Comparison of ENCODE assay signal across 8 cellular contexts in genomic region chr17:44220211-44221071, GRCh38. TPM values are rescaled to one million over a fixed set of nuclear protein-coding genes. Genes with fewer than 3 reads are reported as not detected.
DNase-seq lines count a peak whose midpoint lies in the region; ATAC-seq and TF ChIP-seq lines count a peak whose summit lies in the region.

No MANE protein-coding gene starts in this region.

- no peak for TF ChIP-seq POLR2A in Peyer's patch (IDR thresholded peaks at IDR 0.05)

- H3K4me1 ChIP-seq in Peyer's patch = peaks cover 0 to 43% (median 24%) of the 10 kb centered on the region in 4 donors

- peak overlapping the region; percentile 85 to 94 for H3K27ac Mint-ChIP-seq in activated naive CD4-positive, alpha-beta T cell treated with anti-CD3 and anti-CD28 coated beads, Interleukin-2, amount 50 U/mL, for 72 hours
- H3K27ac Mint-ChIP-seq in osteocyte (ENCODE audit: unreplicated experiment) = peak overlapping the region; percentile 97

- no peaks in the 10 kb centered on the region for H3K9me3 ChIP-seq in Peyer's patch

- CTCF ChIA-PET in HEK293T (lab: Yijun Ruan, JAX) = interaction anchor here (0.8 to 1.5 kb wide), 3 partner anchors 107 to 111 kb away, joined by 3 to 5 read pairs (median 3); no protein-coding TSS in a partner anchor

- H3K4me3 Mint-ChIP-seq in osteocyte (ENCODE audit: unreplicated experiment) = peak overlapping the region; percentile 92

- no peaks in the 10 kb centered on the region for H3K9me3 Mint-ChIP-seq in activated naive CD4-positive, alpha-beta T cell treated with anti-CD3 and anti-CD28 coated beads, Interleukin-2, amount 50 U/mL, for 72 hours
- no peaks in the 10 kb centered on the region for H3K9me3 Mint-ChIP-seq in osteocyte (ENCODE audit: unreplicated experiment)

- peak; percentile 5 to 23 for ATAC-seq in activated naive CD4-positive, alpha-beta T cell treated with anti-CD3 and anti-CD28 coated beads, Interleukin-2, amount 50 U/mL, for 72 hours
- no peak for ATAC-seq in GM21515 (IDR thresholded peaks at IDR 0.05; ENCODE audit: unreplicated experiment)
- ATAC-seq in GM18519 (IDR thresholded peaks at IDR 0.05; ENCODE audit: low FRiP score, unreplicated experiment) = no peak

- H3K27me3 ChIP-seq in Peyer's patch = no peaks in the 10 kb centered on the region

- H3K27me3 Mint-ChIP-seq in osteocyte (ENCODE audit: unreplicated experiment) = no peaks in the 10 kb centered on the region

- H3K4me1 Mint-ChIP-seq in osteocyte (ENCODE audit: unreplicated experiment) = peaks cover 30% of the 10 kb centered on the region

- DNase-seq in COLO668 (lab: John Stamatoyannopoulos, UW; ENCODE audit: unreplicated experiment) = peak; percentile 65
- DNase-seq in HEK293T (ENCODE audit: extremely low spot score) = peak; percentile 46
- peak; percentile 52 to 75 (median 74) for DNase-seq in Peyer's patch
- DNase-seq in activated naive CD4-positive, alpha-beta T cell treated with anti-CD3 and anti-CD28 coated beads, Interleukin-2, amount 50 U/mL, for 72 hours (ENCODE audit: low spot score in 2 of 2) = peak; percentile 52 to 68
- DNase-seq in glomerular visceral epithelial cell (ENCODE audit: extremely low spot score) = peak; percentile 38
- no peak for DNase-seq in osteocyte (ENCODE audit: extremely low spot score, unreplicated experiment)

- H3K36me3 Mint-ChIP-seq in activated naive CD4-positive, alpha-beta T cell treated with anti-CD3 and anti-CD28 coated beads, Interleukin-2, amount 50 U/mL, for 72 hours = peaks cover 24% of the 10 kb centered on the region in 2 donors
- H3K36me3 Mint-ChIP-seq in osteocyte (ENCODE audit: unreplicated experiment) = peaks cover 8% of the 10 kb centered on the region

- peak overlapping the region; percentile 99 to 100 (median 100) for H3K27ac ChIP-seq in Peyer's patch

- POLR2A ChIA-PET in HEK293T (lab: Yijun Ruan, JAX) = interaction anchor here (0.6 to 5.1 kb wide), 16 partner anchors 9 to 469 kb away, joined by 3 to 27 read pairs (median 4); partner anchors contain the start of genes ATXN7L3, CCDC43, FAM171A2 and GRN

- TF ChIP-seq CTCF in Peyer's patch (IDR thresholded peaks at IDR 0.05) (no peak), osteocyte (IDR thresholded peaks at IDR 0.05) (peak; percentile 6)

- peak overlapping the region; percentile 90 to 99 (median 96) for H3K4me3 ChIP-seq in Peyer's patch

- H3K36me3 ChIP-seq in Peyer's patch = peaks cover 0 to 19% (median 0%) of the 10 kb centered on the region in 3 donors

TF ChIP-seq in HEK293T, 16 proteins besides CTCF, POLR2A, EP300 and RAD21:
- TF ChIP-seq L3MBTL2 (conservative IDR thresholded peaks at IDR 0.05) (no peak; the same call in 1 of the 2 replicates), CTBP1 (IDR thresholded peaks at IDR 0.05; ENCODE audit: borderline replicate concordance) (no peak), BHLHE40 (IDR thresholded peaks at IDR 0.05; ENCODE audit: borderline replicate concordance) (no peak), TARDBP (IDR thresholded peaks at IDR 0.05) (no peak), FOXK2 (IDR thresholded peaks at IDR 0.05) (no peak), NFRKB (IDR thresholded peaks at IDR 0.05) (no peak), LEF1 (IDR thresholded peaks at IDR 0.05; ENCODE audit: borderline replicate concordance) (no peak), ELF4 (IDR thresholded peaks at IDR 0.05) (no peak), SUZ12 (IDR thresholded peaks at IDR 0.05) (no peak), HDGF (IDR thresholded peaks at IDR 0.05; ENCODE audit: borderline replicate concordance) (no peak), FOXA1 (IDR thresholded peaks at IDR 0.05) (no peak), PKNOX1 (IDR thresholded peaks at IDR 0.05) (no peak), ARNT (IDR thresholded peaks at IDR 0.05) (no peak), SP1 (IDR thresholded peaks at IDR 0.05) (no peak), FOXM1 (IDR thresholded peaks at IDR 0.05; ENCODE audit: borderline replicate concordance) (no peak), ZNF384 (IDR thresholded peaks at IDR 0.05) (no peak)

RNA-seq across cellular contexts. Expression of gene UBTF, which starts 1.0 kb away (rescaled TPM):
- 100 to 1,000 TPM in 1 of 4 donors, 10 to 100 TPM in 3; 58.4 to 167 (median 77.7) TPM for total RNA-seq in Peyer's patch
- 100 to 1,000 TPM; 112 to 134 TPM for total RNA-seq in activated naive CD4-positive, alpha-beta T cell treated with anti-CD3 and anti-CD28 coated beads, Interleukin-2, amount 50 U/mL, for 72 hours
- total RNA-seq in osteocyte = 96.9 and 99.0 TPM in 2 replicates

RNA-seq across cellular contexts. Expression of gene ATXN7L3, which starts 20.8 kb away (rescaled TPM):
- total RNA-seq in Peyer's patch (10 to 100 TPM; 51.7 to 92.6 (median 65.7) TPM), osteocyte (86.2 and 89.0 TPM in 2 replicates)
- 10 to 100 TPM; 81.1 to 94.4 TPM for total RNA-seq in activated naive CD4-positive, alpha-beta T cell treated with anti-CD3 and anti-CD28 coated beads, Interleukin-2, amount 50 U/mL, for 72 hours

RNA-seq across cellular contexts. Expression of gene TMUB2, which starts 33.7 kb away (rescaled TPM):
- 10 to 100 TPM; 19.8 to 66.6 (median 52.7) TPM for total RNA-seq in Peyer's patch
- total RNA-seq in activated naive CD4-positive, alpha-beta T cell treated with anti-CD3 and anti-CD28 coated beads, Interleukin-2, amount 50 U/mL, for 72 hours = 10 to 100 TPM; 27.4 to 50.4 TPM
- 39.3 and 41.3 TPM in 2 replicates for total RNA-seq in osteocyte

RNA-seq across cellular contexts. Expression of gene SLC4A1, which starts 47.5 kb away (rescaled TPM):
- total RNA-seq in Peyer's patch (not detected), osteocyte (not detected in 2 replicates)
- total RNA-seq in activated naive CD4-positive, alpha-beta T cell treated with anti-CD3 and anti-CD28 coated beads, Interleukin-2, amount 50 U/mL, for 72 hours = not detected

RNA-seq across cellular contexts. Expression of gene ASB16, which starts 49.9 kb away (rescaled TPM):
- total RNA-seq in Peyer's patch (under 1 TPM in 1 of 4 donors, not detected in 3; 0.57 TPM), osteocyte (not detected in 2 replicates)
- total RNA-seq in activated naive CD4-positive, alpha-beta T cell treated with anti-CD3 and anti-CD28 coated beads, Interleukin-2, amount 50 U/mL, for 72 hours = under 1 TPM; 0.39 to 0.52 TPM

Comparison
In these comparisons a context has a peak if more than half of its experiments do, and no peak if none do; other contexts are left out.
1. ATAC-seq: peak in activated naive CD4-positive, alpha-beta T cell treated with anti-CD3 and anti-CD28 coated beads, Interleukin-2, amount 50 U/mL, for 72 hours (2 of 2); none in GM21515 (single experiment) and GM18519 (single experiment).